In genomic region chr22:30921108-30921507, GRCh38 we compare ENCODE assay signal across 10 cellular contexts. TPM values are rescaled to one million over a fixed set of nuclear protein-coding genes. Genes with fewer than 3 reads are reported as not detected.
DNase-seq lines count a peak whose midpoint lies in the region; ATAC-seq, FAIRE-seq and TF ChIP-seq lines count a peak whose summit lies in the region.
"Had no signal": no experiment of that assay in that cellular context is flagged by ENCODE, and none has a peak within 500 bp of the region (broad histone marks: within the 10 kb centered on the region; RNA-seq: fewer than 3 reads in every experiment).

No MANE protein-coding gene starts in this region.

- CTCF ChIA-PET in CD8-positive, alpha-beta T cell (lab: Charles Lee), result interaction anchor here (0.8 to 4.3 kb wide), 17 partner anchors 10 to 324 kb away, joined by 3 to 53 read pairs (median 8); partner anchors contain the start of genes MORC2, SLC35E4 and TUG1
- CTCF ChIA-PET in GM12878 (lab: Yijun Ruan, JAX), result interaction anchor here (0.6 to 6.1 kb wide), 17 partner anchors 12 to 331 kb away, joined by 3 to 82 read pairs (median 5); partner anchors contain the start of genes MORC2, SLC35E4, SMTN and TUG1

- peaks cover 31% of the 10 kb centered on the region for H3K4me1 Mint-ChIP-seq in CD8-positive, alpha-beta T cell (ENCODE audit: low read depth)
- peaks cover 16% of the 10 kb centered on the region for H3K4me1 Mint-ChIP-seq in HFFc6 (ENCODE audit: low read depth)
- peaks cover 7 to 25% (median 15%) of the 10 kb centered on the region in 4 donors for H3K4me1 Mint-ChIP-seq in naive thymus-derived CD8-positive, alpha-beta T cell

- TF ChIP-seq EP300 in GM12878 (IDR thresholded peaks at IDR 0.05; ENCODE audit: borderline replicate concordance in 1 of 2, control insufficient read depth in 1 of 2, low read depth in 2 of 2, low read length in 2 of 2), result no peak

- no peak overlapping the region for H3K27ac ChIP-seq in CD8-positive, alpha-beta T cell (ENCODE audit: low read depth, low read length)
- no peak overlapping the region for H3K27ac ChIP-seq in GM12878 (ENCODE audit: control insufficient read depth, insufficient read depth)

- WGBS in GM12878 (ENCODE audit: insufficient coverage, insufficient replicate concordance, low lambda C conversion rate, missing lambda C conversion rate), result 60% methylated on average over 6 of the region's 6 CpGs

- RAD21 ChIA-PET in GM12878 (lab: Charles Lee; ENCODE audit: unreplicated experiment), result interaction anchor here (0.8 to 4.7 kb wide), 9 partner anchors 30 to 287 kb away, joined by 3 to 34 read pairs (median 5); partner anchors contain the start of genes MORC2, SMTN and TUG1

- H3K4me3 ChIP-seq in CD8-positive, alpha-beta T cell (ENCODE audit: low read depth, low read length), result peak overlapping the region; percentile 52
- peak overlapping the region; percentile 73 for H3K4me3 ChIP-seq in GM12878
- H3K4me3 ChIP-seq: lung had no signal

- no peak for TF ChIP-seq CTCF in CD8-positive, alpha-beta T cell (IDR thresholded peaks at IDR 0.05)
- TF ChIP-seq CTCF in HFFc6 (IDR thresholded peaks at IDR 0.05), result no peak
- no peak for TF ChIP-seq CTCF in GM12878 (IDR thresholded peaks at IDR 0.05 in 2 of 3, conservative IDR thresholded peaks at IDR 0.05 in 1 of 3; ENCODE audit: control insufficient read depth in 2 of 3, extremely low read depth in 1 of 3, insufficient read depth in 1 of 3, low read depth in 3 of 3, low read length in 3 of 3)

- H3K4me2 ChIP-seq in GM12878 (ENCODE audit: control insufficient read depth, insufficient read depth), result peak overlapping the region; percentile 61; the same call in 1 of the 2 replicates

- peak overlapping the region; percentile 84 for H3K4me3 Mint-ChIP-seq in CD8-positive, alpha-beta T cell
- H3K4me3 Mint-ChIP-seq in HFFc6, result peak overlapping the region; percentile 79; the same call in 1 of the 2 replicates
- peak overlapping the region; percentile 62 to 91 (median 84) for H3K4me3 Mint-ChIP-seq in naive thymus-derived CD8-positive, alpha-beta T cell

- intact Hi-C loops in CD8-positive, alpha-beta T cell (cut with DNase I, micrococcal nuclease), result loop anchor here in 1 of 2 experiments (1.0 to 2.0 kb wide), 4 partner anchors 22 to 240 kb away; partner anchors contain the start of gene RNF185
- intact Hi-C loops in GM12878 (cut with micrococcal nuclease; ENCODE audit: unreplicated experiment), result no loop called here

- SMC1A ChIA-PET in GM12878 (lab: Charles Lee; ENCODE audit: uncharacterized antibody, unreplicated experiment), result interaction anchor here (0.8 to 5.3 kb wide), 10 partner anchors 10 to 315 kb away, joined by 3 to 38 read pairs (median 4); partner anchors contain the start of gene MORC2

- peaks cover 30% of the 10 kb centered on the region for H3K36me3 Mint-ChIP-seq in CD8-positive, alpha-beta T cell
- peaks cover 5% of the 10 kb centered on the region; the same call in 1 of the 2 replicates for H3K36me3 Mint-ChIP-seq in HFFc6 (ENCODE audit: low read depth)
- peaks cover 0 to 31% (median 14%) of the 10 kb centered on the region in 3 donors for H3K36me3 Mint-ChIP-seq in naive thymus-derived CD8-positive, alpha-beta T cell

- H3K27me3 ChIP-seq in CD8-positive, alpha-beta T cell (ENCODE audit: insufficient read depth, low read length), result no peaks in the 10 kb centered on the region
- H3K27me3 ChIP-seq in GM12878 (replicated peaks in 1 of 2; ENCODE audit: control insufficient read depth in 2 of 2, insufficient read depth in 2 of 2, low read length in 1 of 2), result no peaks in the 10 kb centered on the region

- no peaks in the 10 kb centered on the region for H3K27me3 Mint-ChIP-seq in CD8-positive, alpha-beta T cell (ENCODE audit: low read depth)
- peaks cover 4% of the 10 kb centered on the region for H3K27me3 Mint-ChIP-seq in HFFc6 (ENCODE audit: insufficient read depth)
- H3K27me3 Mint-ChIP-seq in naive thymus-derived CD8-positive, alpha-beta T cell, result peaks cover 0 to 2% (median 0%) of the 10 kb centered on the region in 5 donors

- H3K79me2 ChIP-seq in GM12878 (ENCODE audit: control insufficient read depth, insufficient read depth, low read length), result peaks cover 3% of the 10 kb centered on the region; the same call in 1 of the 2 replicates

- TF ChIP-seq RAD21 in GM12878 (IDR thresholded peaks at IDR 0.05; ENCODE audit: insufficient read depth, low read depth, low read length), result no peak

- peaks cover 26% of the 10 kb centered on the region for H3K4me1 ChIP-seq in CD8-positive, alpha-beta T cell (ENCODE audit: insufficient read depth, low read length)
- H3K4me1 ChIP-seq in GM12878 (ENCODE audit: control insufficient read depth, insufficient read depth, low read length), result peaks cover 3% of the 10 kb centered on the region; the same call in 1 of the 2 replicates

- no peaks in the 10 kb centered on the region for H3K9me3 ChIP-seq in CD8-positive, alpha-beta T cell (ENCODE audit: low read length)
- no peaks in the 10 kb centered on the region; the same call in 1 of the 3 replicates for H3K9me3 ChIP-seq in GM12878 (replicated peaks; ENCODE audit: control insufficient read depth, insufficient read depth, low read length)

- H3K9me3 Mint-ChIP-seq in CD8-positive, alpha-beta T cell, result no peaks in the 10 kb centered on the region
- H3K9me3 Mint-ChIP-seq in HFFc6, result no peaks in the 10 kb centered on the region
- H3K9me3 Mint-ChIP-seq in naive thymus-derived CD8-positive, alpha-beta T cell, result no peaks in the 10 kb centered on the region

- DNase-seq in CD8-positive, alpha-beta T cell, result no peak
- no peak for DNase-seq in HFFc6
- no peak for DNase-seq in GM12878 (ENCODE audit: low read depth, low spot score)
- DNase-seq in naive thymus-derived CD8-positive, alpha-beta T cell, result no peak
- no peak for DNase-seq in amygdala (lab: John Stamatoyannopoulos, UW)
- DNase-seq in GM19240 (ENCODE audit: insufficient read length, low spot score), result no peak
- DNase-seq in NCI-H2196 treated with DMSO at 0.1 percent for 48 hours (lab: John Stamatoyannopoulos, UW; ENCODE audit: unreplicated experiment), result no peak
- DNase-seq: HCEC 1CT had no signal

- H3K9ac ChIP-seq in GM12878 (ENCODE audit: control insufficient read depth, insufficient read depth, low read length), result peak overlapping the region; percentile 57

- peak overlapping the region; percentile 85 for H3K27ac Mint-ChIP-seq in CD8-positive, alpha-beta T cell
- H3K27ac Mint-ChIP-seq in HFFc6, result no peak overlapping the region
- peak overlapping the region; percentile 78 to 95 (median 92) for H3K27ac Mint-ChIP-seq in naive thymus-derived CD8-positive, alpha-beta T cell

- H4K20me1 ChIP-seq in GM12878 (ENCODE audit: control insufficient read depth, insufficient read depth), result no peaks in the 10 kb centered on the region

- FAIRE-seq in GM12878 (lab: Jason Lieb, UNC), result no peak

- in situ Hi-C loops in GM12878 (cut with MboI), result loop anchor here (25.0 kb wide), 2 partner anchors 159 to 284 kb away; partner anchors contain the start of gene SLC35E4

- no peak overlapping the region for H2AFZ ChIP-seq in GM12878 (ENCODE audit: control insufficient read depth, low read depth, low read length)

- no TSS peak for BruUV-seq in GM12878 (replicated peaks; lab: Mats Ljungman, UMichigan)

- TF ChIP-seq POLR2A in GM12878 (IDR thresholded peaks at IDR 0.05; ENCODE audit: low read depth, low read length), result no peak

- no peak for ATAC-seq in CD8-positive, alpha-beta T cell
- ATAC-seq in GM12878 (peak; percentile 62), GM18517 (IDR thresholded peaks at IDR 0.05; ENCODE audit: unreplicated experiment) (no peak)
- no peak for ATAC-seq in naive thymus-derived CD8-positive, alpha-beta T cell

- POLR2A ChIA-PET in CD8-positive, alpha-beta T cell (lab: Charles Lee), result interaction anchor here (0.8 to 4.4 kb wide), 5 partner anchors 14 to 164 kb away, joined by 3 to 31 read pairs (median 6); partner anchors contain the start of genes MORC2 and TUG1
- POLR2A ChIA-PET in GM12878 (lab: Charles Lee), result interaction anchor here (1.3 to 2.9 kb wide), 3 partner anchors 49 to 286 kb away, joined by 5 to 8 read pairs (median 6); partner anchors contain the start of gene SLC35E4
- POLR2A ChIA-PET in naive thymus-derived CD8-positive, alpha-beta T cell (lab: Charles Lee), result interaction anchor here (0.6 to 6.1 kb wide), 16 partner anchors 13 to 495 kb away, joined by 3 to 82 read pairs (median 5); partner anchors contain the start of genes MORC2, PES1, SELENOM and TUG1

- peaks cover 7% of the 10 kb centered on the region for H3K36me3 ChIP-seq in CD8-positive, alpha-beta T cell (ENCODE audit: insufficient read depth, low read length)
- H3K36me3 ChIP-seq in GM12878 (ENCODE audit: control insufficient read depth in 2 of 2, insufficient read depth in 2 of 2, low read length in 1 of 2), result peaks cover 0 to 4% of the 10 kb centered on the region in 2 experiments; a peak in 2 of 4 replicates

RNA-seq across cellular contexts. Expression of gene MORC2, which starts 47.5 kb away (rescaled TPM):
- total RNA-seq in CD8-positive, alpha-beta T cell, result 10 to 100 TPM; 20.1 TPM
- total RNA-seq in HFFc6 (2021; fragmentation: NEBNext Ultra II Directional; extraction: Animal tissue kit (Norgen Biotek cat#: 25700)), result 10 to 100 TPM; 22.0 to 30.5 (median 24.5) TPM
- 20.6 and 27.7 TPM in 2 replicates for total RNA-seq in GM12878 (2013; cell fraction: nucleolus; rRNA removed)
- total RNA-seq in GM12878 (2014; rRNA removed) (8.4 and 8.9 TPM in 2 replicates), GM12878 (2014; rRNA removed; fragmentation: Illumina TruSeq; extraction: Trizol) (8.8 and 10.1 TPM in 2 replicates), GM12878 (2021) (15.5 and 16.3 TPM in 2 replicates)
- 14.4 TPM for polyA plus RNA-seq in GM12878 (2011; ENCODE audit: low read depth)
- polyA plus RNA-seq in GM12878 (2011; rRNA removed) (5.6 and 9.3 TPM in 2 replicates), GM12878 (2014; fragmentation: Illumina TruSeq; extraction: Trizol) (12.1 and 13.4 TPM in 2 replicates), GM12878 (2014; fragmentation: Nextera tagmentation; extraction: Ambion mirVana) (1 to 10 TPM; 1.7 to 2.4 TPM), GM12878 (2014; rRNA removed) (9.3 and 11.2 TPM in 2 replicates), GM12878 (2016; fragmentation: Nextera tagmentation; extraction: Ambion mirVana) (10 to 100 TPM in 1 of 2 experiments, 1 to 10 TPM in 1; 3.1 to 11.4 TPM)
- polyA plus RNA-seq in GM12878 (2011; cell fraction: cytosol; rRNA removed), result 4.0 and 6.7 TPM in 2 replicates
- 11.5 and 19.6 TPM in 2 replicates for polyA plus RNA-seq in GM12878 (2011; cell fraction: nucleus; rRNA removed)
- polyA plus RNA-seq in GM12878 (2012), result 13.0 and 13.9 TPM in 2 replicates
- 8.9 and 16.3 TPM in 2 replicates for polyA minus RNA-seq in GM12878 (2011; rRNA and poly(A)+ RNA removed)
- 7.5 and 9.8 TPM in 2 replicates for polyA minus RNA-seq in GM12878 (2011; cell fraction: cytosol; rRNA and poly(A)+ RNA removed)
- 4.0 and 6.7 TPM in 2 replicates for polyA minus RNA-seq in GM12878 (2011; cell fraction: nucleus; rRNA and poly(A)+ RNA removed)
- total RNA-seq in naive thymus-derived CD8-positive, alpha-beta T cell, result 10 to 100 TPM; 49.7 to 51.2 TPM
- polyA plus RNA-seq in naive thymus-derived CD8-positive, alpha-beta T cell, result 10 to 100 TPM in 1 of 3 donors, 1 to 10 TPM in 2; 6.1 to 22.3 (median 8.0) TPM

RNA-seq across cellular contexts. Expression of gene TUG1, which starts 48.0 kb away (rescaled TPM):
- 10 to 100 TPM; 74.9 to 79.0 TPM for total RNA-seq in CD8-positive, alpha-beta T cell
- 10 to 100 TPM; 49.8 to 61.8 (median 56.3) TPM for total RNA-seq in HFFc6 (2021; fragmentation: NEBNext Ultra II Directional; extraction: Animal tissue kit (Norgen Biotek cat#: 25700))
- 171 and 179 TPM in 2 replicates for total RNA-seq in GM12878 (2013; cell fraction: nucleolus; rRNA removed)
- total RNA-seq in GM12878 (2014; rRNA removed) (52.4 and 57.3 TPM in 2 replicates), GM12878 (2014; rRNA removed; fragmentation: Illumina TruSeq; extraction: Trizol) (58.6 and 62.4 TPM in 2 replicates), GM12878 (2021) (55.8 and 57.4 TPM in 2 replicates)
- 32.5 TPM for polyA plus RNA-seq in GM12878 (2011; ENCODE audit: low read depth)
- polyA plus RNA-seq in GM12878 (2011; rRNA removed) (116 and 137 TPM in 2 replicates), GM12878 (2014; fragmentation: Illumina TruSeq; extraction: Trizol) (111 and 156 TPM in 2 replicates), GM12878 (2014; fragmentation: Nextera tagmentation; extraction: Ambion mirVana) (10 to 100 TPM; 21.6 to 23.4 TPM), GM12878 (2014; rRNA removed) (56.4 and 65.6 TPM in 2 replicates), GM12878 (2016; fragmentation: Nextera tagmentation; extraction: Ambion mirVana) (10 to 100 TPM; 19.3 to 21.7 TPM)
- 49.1 and 63.3 TPM in 2 replicates for polyA plus RNA-seq in GM12878 (2011; cell fraction: cytosol; rRNA removed)
- 281 and 327 TPM in 2 replicates for polyA plus RNA-seq in GM12878 (2011; cell fraction: nucleus; rRNA removed)
- 37.3 and 44.8 TPM in 2 replicates for polyA plus RNA-seq in GM12878 (2012)
- 71.5 and 87.8 TPM in 2 replicates for polyA minus RNA-seq in GM12878 (2011; rRNA and poly(A)+ RNA removed)
- polyA minus RNA-seq in GM12878 (2011; cell fraction: cytosol; rRNA and poly(A)+ RNA removed), result 10.4 and 14.5 TPM in 2 replicates
- 90.8 and 92.6 TPM in 2 replicates for polyA minus RNA-seq in GM12878 (2011; cell fraction: nucleus; rRNA and poly(A)+ RNA removed)
- total RNA-seq in naive thymus-derived CD8-positive, alpha-beta T cell, result 100 to 1,000 TPM; 161 to 170 TPM
- polyA plus RNA-seq in naive thymus-derived CD8-positive, alpha-beta T cell, result 10 to 100 TPM; 19.0 to 27.2 (median 19.4) TPM
